1 cellular context compared by ENCODE assay signal in the genomic region with DNA sequence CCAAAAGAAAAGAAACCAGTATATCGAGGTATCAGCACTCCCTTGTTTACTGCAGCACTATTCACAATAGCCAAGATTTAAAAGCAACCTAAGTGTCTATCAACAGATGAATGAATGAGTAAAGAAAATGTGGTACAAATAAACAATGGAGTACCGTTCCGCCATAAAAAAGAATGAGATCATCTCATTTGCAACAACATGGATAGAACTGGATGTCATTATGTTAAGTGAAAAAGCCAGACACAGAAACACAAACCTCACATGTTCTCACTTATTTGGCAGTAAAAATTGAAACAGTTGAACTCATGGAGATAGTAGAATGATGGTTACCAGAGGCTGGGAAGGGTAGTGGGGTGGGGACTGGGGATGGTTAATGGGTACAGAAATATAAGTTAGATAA.
A peak's percentile ranks its signal among the peaks of the same experiment; 100 is the strongest.
TF ChIP-seq lines count a peak whose summit lies in the region.

No MANE protein-coding gene starts in this region.

TF ChIP-seq in K562, 482 proteins besides CTCF, POLR2A, EP300 and RAD21:
- peak; percentile 2 for TF ChIP-seq RBM25 (IDR thresholded peaks at IDR 0.05; ENCODE audit: low read depth, low read length, severe bottlenecking)
- TF ChIP-seq ETV5 (CRISPR knock-in tag; IDR thresholded peaks at IDR 0.05; ENCODE audit: low read depth), result no peak
- TF ChIP-seq ELF1 (tag; IDR thresholded peaks at IDR 0.05), result no peak
- no peak for TF ChIP-seq NEUROD1 (IDR thresholded peaks at IDR 0.05; ENCODE audit: borderline replicate concordance, low read depth, low read length, partially characterized antibody)
- no peak for TF ChIP-seq ELF2 (CRISPR knock-in tag; IDR thresholded peaks at IDR 0.05)
- no peak for TF ChIP-seq STAG1 (CRISPR knock-in tag; IDR thresholded peaks at IDR 0.05; ENCODE audit: borderline replicate concordance)
